ENCODE assay signal across 10 cellular contexts in genomic region chr1:38028671-38029070, GRCh38. TPM values are rescaled to one million over a fixed set of nuclear protein-coding genes. Genes with fewer than 3 reads are reported as not detected.
A peak's percentile ranks its signal among the peaks of the same experiment; 100 is the strongest.
DNase-seq lines count a peak whose midpoint lies in the region; ATAC-seq and TF ChIP-seq lines count a peak whose summit lies in the region.
"Had no signal": no experiment of that assay in that cellular context is flagged by ENCODE, and none has a peak within 500 bp of the region (broad histone marks: within the 10 kb centered on the region; RNA-seq: fewer than 3 reads in every experiment).

No MANE protein-coding gene starts in this region.

- peak overlapping the region in 1 of 10 donors; percentile 69 for H3K27ac ChIP-seq in heart right ventricle
- H3K27ac ChIP-seq: 22Rv1 had no signal

- 72 to 73% methylated on average over 2 of the region's 2 CpGs for WGBS in heart right ventricle, 2 donors

- H3K4me1 ChIP-seq in heart right ventricle, result peaks cover 11 to 42% (median 26%) of the 10 kb centered on the region in 9 donors

- no peaks in the 10 kb centered on the region for H3K9me3 ChIP-seq in heart right ventricle

- ATAC-seq in HG03097 (IDR thresholded peaks at IDR 0.05; ENCODE audit: low FRiP score, unreplicated experiment), result peak; percentile 3
- ATAC-seq in heart right ventricle, result no peak

- TF ChIP-seq CTCF in nephron (IDR thresholded peaks at IDR 0.05; ENCODE audit: unreplicated experiment in 3 of 3) (peak in 1 of 3 experiments; percentile 18), heart right ventricle (IDR thresholded peaks at IDR 0.05) (no peak)

- peak overlapping the region; percentile 72 for H3K4me3 Mint-ChIP-seq in activated naive CD8-positive, alpha-beta T cell
- H3K4me3 Mint-ChIP-seq in nephron, result peak overlapping the region; percentile 0 to 52 (median 35)

- H3K27me3 Mint-ChIP-seq in activated naive CD8-positive, alpha-beta T cell, result no peaks in the 10 kb centered on the region
- peaks cover 3% of the 10 kb centered on the region for H3K27me3 Mint-ChIP-seq in nephron (ENCODE audit: low read depth)

- H3K36me3 ChIP-seq in heart right ventricle, result peaks cover 0 to 34% (median 20%) of the 10 kb centered on the region in 9 donors

- H3K27ac Mint-ChIP-seq in activated naive CD8-positive, alpha-beta T cell, result peak overlapping the region; percentile 95
- H3K27ac Mint-ChIP-seq in nephron, result peak overlapping the region in 2 of 3 experiments; percentile 73 to 84

- H3K4me3 ChIP-seq in heart right ventricle, result no peak overlapping the region

- peaks cover 50% of the 10 kb centered on the region for H3K4me1 Mint-ChIP-seq in activated naive CD8-positive, alpha-beta T cell (ENCODE audit: low read depth)
- H3K4me1 Mint-ChIP-seq in nephron, result peaks cover 41% of the 10 kb centered on the region

- DNase-seq in DMS53 (lab: John Stamatoyannopoulos, UW), result peak; percentile 36
- DNase-seq in DMS53 treated with DMSO at 0.1 percent for 48 hours (lab: John Stamatoyannopoulos, UW; ENCODE audit: unreplicated experiment), result no peak
- DNase-seq in retina, result no peak
- DNase-seq in stimulated activated CD4-positive, alpha-beta T cell treated with anti-CD3 and anti-CD28 coated beads, Interleukin-12 subunit alpha, Interleukin-12 subunit beta, amount 100 ng/mL, for 4 hours, result no peak
- no peak for DNase-seq in heart right ventricle
- DNase-seq: Kasumi-1 had no signal

- no peaks in the 10 kb centered on the region for H3K36me3 Mint-ChIP-seq in activated naive CD8-positive, alpha-beta T cell
- peaks cover 24% of the 10 kb centered on the region for H3K36me3 Mint-ChIP-seq in nephron (ENCODE audit: low read depth)

- no peaks in the 10 kb centered on the region for H3K27me3 ChIP-seq in heart right ventricle

- intact Hi-C loops in heart right ventricle (cut with DNase I), result loop anchor here in 7 of 10 donors (5.0 to 10.0 kb wide), 2 partner anchors 806 to 809 kb away; no protein-coding TSS in a partner anchor

- no peaks in the 10 kb centered on the region for H3K9me3 Mint-ChIP-seq in activated naive CD8-positive, alpha-beta T cell (ENCODE audit: low read depth)
- H3K9me3 Mint-ChIP-seq in nephron, result no peaks in the 10 kb centered on the region

RNA-seq across cellular contexts. Expression of gene UTP11, which starts 16.1 kb away (rescaled TPM):
- total RNA-seq in heart right ventricle, result 10 to 100 TPM; 24.1 to 59.8 (median 37.1) TPM
- polyA plus RNA-seq in heart right ventricle, result 10 to 100 TPM; 22.9 to 34.2 TPM

RNA-seq across cellular contexts. Expression of gene POU3F1, which starts 17.9 kb away (rescaled TPM):
- under 1 TPM in 2 of 10 donors, not detected in 8; 0.13 to 0.22 TPM for total RNA-seq in heart right ventricle
- polyA plus RNA-seq in heart right ventricle, result under 1 TPM in 1 of 2 donors, not detected in 1; 0.03 TPM

RNA-seq across cellular contexts. Expression of gene FHL3, which starts 23.4 kb away (rescaled TPM):
- 10 to 100 TPM in 3 of 10 donors, 1 to 10 TPM in 7; 5.8 to 23.8 (median 8.3) TPM for total RNA-seq in heart right ventricle
- polyA plus RNA-seq in heart right ventricle, result 10 to 100 TPM; 11.6 to 14.9 TPM

RNA-seq across cellular contexts. Expression of gene SF3A3, which starts 38.8 kb away (rescaled TPM):
- total RNA-seq in heart right ventricle, result 10 to 100 TPM; 21.0 to 30.3 (median 27.1) TPM
- polyA plus RNA-seq in heart right ventricle, result 10 to 100 TPM; 14.2 to 18.6 TPM
